ENCODE assay signal across 1 cellular context in genomic region chr16:31179153-31179746, GRCh38.
A peak's percentile ranks its signal among the peaks of the same experiment; 100 is the strongest.
TF ChIP-seq lines count a peak whose summit lies in the region.

No MANE protein-coding gene starts in this region.

TF ChIP-seq in H1, 55 proteins besides CTCF, POLR2A, EP300 and RAD21 (continued from another document):
- no peak for TF ChIP-seq CHD7 (IDR thresholded peaks at IDR 0.05; ENCODE audit: insufficient replicate concordance, low read length)
- TF ChIP-seq CBX8 (IDR thresholded peaks at IDR 0.05; ENCODE audit: borderline replicate concordance, low read depth, low read length), result no peak
- TF ChIP-seq SAP30 (IDR thresholded peaks at IDR 0.05; ENCODE audit: insufficient read depth, insufficient replicate concordance, low read length), result no peak
- 0 out of 4 replicates have a peak, but pooled peaks have one; percentile 12 to 65 for TF ChIP-seq HDAC2 (IDR thresholded peaks at IDR 0.05; ENCODE audit: borderline replicate concordance in 1 of 2, low read depth in 2 of 2, low read length in 2 of 2)
- TF ChIP-seq GTF2F1 (IDR thresholded peaks at IDR 0.05; ENCODE audit: borderline replicate concordance, low read depth, low read length), result no peak
- no peak for TF ChIP-seq TAF7 (optimal IDR thresholded peaks at IDR 0.05; ENCODE audit: borderline replicate concordance, low read depth, low read length)
- TF ChIP-seq RBBP5 (IDR thresholded peaks at IDR 0.05; ENCODE audit: borderline replicate concordance, low read depth, low read length), result peak; percentile 34; the same call in 1 of the 2 replicates
- TF ChIP-seq POLR2AphosphoS5 (IDR thresholded peaks at IDR 0.05; ENCODE audit: low read depth, low read length), result no peak; the same call in 1 of the 2 replicates
